ENCODE assay signal across 8 cellular contexts in genomic region chr14:37709419-37710195, GRCh38.
A peak's percentile ranks its signal among the peaks of the same experiment; 100 is the strongest.
DNase-seq lines count a peak whose midpoint lies in the region; ATAC-seq, FAIRE-seq and TF ChIP-seq lines count a peak whose summit lies in the region.
"Had no signal": no experiment of that assay in that cellular context is flagged by ENCODE, and none has a peak within 500 bp of the region (broad histone marks: within the 10 kb centered on the region; RNA-seq: fewer than 3 reads in every experiment).

No MANE protein-coding gene starts in this region.

- H3K4me3 Mint-ChIP-seq in effector memory CD8-positive, alpha-beta T cell: no peak overlapping the region
- H3K4me3 Mint-ChIP-seq in activated CD4-positive, alpha-beta memory T cell treated with anti-CD3 and anti-CD28 coated beads, Interleukin-2, amount 10 ng/mL, durations not matched to agents 7 days and 5 days: no peak overlapping the region
- no peak overlapping the region for H3K4me3 Mint-ChIP-seq in activated CD4-positive, alpha-beta T cell treated with anti-CD3 and anti-CD28 coated beads for 36 hours

- no peak overlapping the region for H3K27ac Mint-ChIP-seq in effector memory CD8-positive, alpha-beta T cell
- no peak overlapping the region for H3K27ac Mint-ChIP-seq in activated CD4-positive, alpha-beta memory T cell treated with anti-CD3 and anti-CD28 coated beads, Interleukin-2, amount 10 ng/mL, durations not matched to agents 7 days and 5 days
- H3K27ac Mint-ChIP-seq in activated CD4-positive, alpha-beta T cell treated with anti-CD3 and anti-CD28 coated beads for 36 hours: no peak overlapping the region

- no peak for FAIRE-seq in bronchial epithelial cell (lab: Jason Lieb, UNC)
- FAIRE-seq: colon had no signal

- peaks cover 0 to 4% of the 10 kb centered on the region in 2 donors for H3K9me3 Mint-ChIP-seq in effector memory CD8-positive, alpha-beta T cell
- H3K9me3 Mint-ChIP-seq in activated CD4-positive, alpha-beta memory T cell treated with anti-CD3 and anti-CD28 coated beads, Interleukin-2, amount 10 ng/mL, durations not matched to agents 7 days and 5 days: no peaks in the 10 kb centered on the region
- peaks cover 2% of the 10 kb centered on the region for H3K9me3 Mint-ChIP-seq in activated CD4-positive, alpha-beta T cell treated with anti-CD3 and anti-CD28 coated beads for 36 hours (ENCODE audit: low read depth)

- CTCF ChIA-PET in activated CD4-positive, alpha-beta memory T cell treated with anti-CD3 and anti-CD28 coated beads, Interleukin-2, amount 10 ng/mL, durations not matched to agents 7 days and 5 days (lab: Charles Lee): interaction anchor here (0.7 to 1.7 kb wide), 3 partner anchors 55 to 913 kb away, joined by 3 to 9 read pairs (median 3); no protein-coding TSS in a partner anchor
- CTCF ChIA-PET in activated CD4-positive, alpha-beta T cell treated with anti-CD3 and anti-CD28 coated beads for 36 hours (lab: Charles Lee): no interaction called here

- peak; percentile 29 for TF ChIP-seq CTCF in bronchial epithelial cell (IDR thresholded peaks at IDR 0.05; ENCODE audit: insufficient read depth, low read length, severe bottlenecking)

- no peaks in the 10 kb centered on the region for H3K36me3 Mint-ChIP-seq in effector memory CD8-positive, alpha-beta T cell (ENCODE audit: insufficient read depth)
- no peaks in the 10 kb centered on the region for H3K36me3 Mint-ChIP-seq in activated CD4-positive, alpha-beta memory T cell treated with anti-CD3 and anti-CD28 coated beads, Interleukin-2, amount 10 ng/mL, durations not matched to agents 7 days and 5 days (ENCODE audit: low read depth)
- H3K36me3 Mint-ChIP-seq in activated CD4-positive, alpha-beta T cell treated with anti-CD3 and anti-CD28 coated beads for 36 hours (ENCODE audit: low read depth): no peaks in the 10 kb centered on the region

- H3K4me3 ChIP-seq in bronchial epithelial cell (ENCODE audit: low read depth, low read length): no peak overlapping the region

- intact Hi-C loops in activated CD4-positive, alpha-beta T cell treated with anti-CD3 and anti-CD28 coated beads for 36 hours (cut with DNase I, micrococcal nuclease): loop anchor here (2.0 to 10.0 kb wide), 2 partner anchors 165 kb away; no protein-coding TSS in a partner anchor

- ATAC-seq in effector memory CD8-positive, alpha-beta T cell (replicated peaks): no peak
- ATAC-seq in activated CD4-positive, alpha-beta T cell treated with anti-CD3 and anti-CD28 coated beads for 36 hours: no peak

- POLR2A ChIA-PET in activated CD4-positive, alpha-beta memory T cell treated with anti-CD3 and anti-CD28 coated beads, Interleukin-2, amount 10 ng/mL, durations not matched to agents 7 days and 5 days (lab: Charles Lee): no interaction called here
- POLR2A ChIA-PET in activated CD4-positive, alpha-beta T cell treated with anti-CD3 and anti-CD28 coated beads for 36 hours (lab: Charles Lee): no interaction called here

- H3K27me3 ChIP-seq in bronchial epithelial cell (ENCODE audit: control insufficient read depth, insufficient read depth, low read length): no peaks in the 10 kb centered on the region

- no peaks in the 10 kb centered on the region for H3K27me3 Mint-ChIP-seq in effector memory CD8-positive, alpha-beta T cell
- H3K27me3 Mint-ChIP-seq in activated CD4-positive, alpha-beta memory T cell treated with anti-CD3 and anti-CD28 coated beads, Interleukin-2, amount 10 ng/mL, durations not matched to agents 7 days and 5 days: no peaks in the 10 kb centered on the region
- H3K27me3 Mint-ChIP-seq in activated CD4-positive, alpha-beta T cell treated with anti-CD3 and anti-CD28 coated beads for 36 hours: peaks cover 5% of the 10 kb centered on the region

- H3K36me3 ChIP-seq in bronchial epithelial cell (ENCODE audit: control insufficient read depth, insufficient read depth, low read length): no peaks in the 10 kb centered on the region

- peak; percentile 19 for DNase-seq in Daoy (ENCODE audit: low read depth)
- peak; percentile 19 for DNase-seq in NCI-H1105 treated with DMSO at 0.1 percent for 48 hours (lab: John Stamatoyannopoulos, UW)
- DNase-seq in bronchial epithelial cell (ENCODE audit: low read depth): peak; percentile 45
- DNase-seq in midbrain (lab: John Stamatoyannopoulos, UW): peak; percentile 2
- DNase-seq in effector memory CD8-positive, alpha-beta T cell: no peak
- DNase-seq in activated CD4-positive, alpha-beta memory T cell treated with anti-CD3 and anti-CD28 coated beads, Interleukin-2, amount 10 ng/mL, durations not matched to agents 7 days and 5 days: no peak
- DNase-seq in activated CD4-positive, alpha-beta T cell treated with anti-CD3 and anti-CD28 coated beads for 36 hours: no peak

- no peaks in the 10 kb centered on the region for H3K4me1 Mint-ChIP-seq in effector memory CD8-positive, alpha-beta T cell (ENCODE audit: low read depth in 2 of 2)
- H3K4me1 Mint-ChIP-seq in activated CD4-positive, alpha-beta memory T cell treated with anti-CD3 and anti-CD28 coated beads, Interleukin-2, amount 10 ng/mL, durations not matched to agents 7 days and 5 days: no peaks in the 10 kb centered on the region
- no peaks in the 10 kb centered on the region for H3K4me1 Mint-ChIP-seq in activated CD4-positive, alpha-beta T cell treated with anti-CD3 and anti-CD28 coated beads for 36 hours

Comparison
In these comparisons a context has a peak if more than half of its experiments do, and no peak if none do; other contexts are left out.
1. DNase-seq: peak in Daoy (single experiment), NCI-H1105 treated with DMSO at 0.1 percent for 48 hours (single experiment), bronchial epithelial cell (single experiment) and midbrain (single experiment); none in effector memory CD8-positive, alpha-beta T cell (0 of 3), activated CD4-positive, alpha-beta memory T cell treated with anti-CD3 and anti-CD28 coated beads, Interleukin-2, amount 10 ng/mL, durations not matched to agents 7 days and 5 days (single experiment) and activated CD4-positive, alpha-beta T cell treated with anti-CD3 and anti-CD28 coated beads for 36 hours (single experiment).